ENCODE assay signal across 8 cellular contexts in genomic region chr1:37476460-37477197, GRCh38. TPM values are rescaled to one million over a fixed set of nuclear protein-coding genes. Genes with fewer than 3 reads are reported as not detected.
DNase-seq lines count a peak whose midpoint lies in the region; ATAC-seq and TF ChIP-seq lines count a peak whose summit lies in the region.

No MANE protein-coding gene starts in this region.

- ATAC-seq in omental fat pad (ENCODE audit: low FRiP score): peak; percentile 45
- no peak for ATAC-seq in GM19455 (IDR thresholded peaks at IDR 0.05; ENCODE audit: unreplicated experiment)
- no peak for ATAC-seq in HG03159 (IDR thresholded peaks at IDR 0.05; ENCODE audit: unreplicated experiment)

- peak overlapping the region; percentile 98 for H3K4me3 Mint-ChIP-seq in activated CD4-positive, alpha-beta memory T cell treated with anti-CD3 and anti-CD28 coated beads, Interleukin-2, amount 10 ng/mL, durations not matched to agents 7 days and 5 days

- peaks cover 60% of the 10 kb centered on the region for H3K36me3 Mint-ChIP-seq in activated CD4-positive, alpha-beta memory T cell treated with anti-CD3 and anti-CD28 coated beads, Interleukin-2, amount 10 ng/mL, durations not matched to agents 7 days and 5 days (ENCODE audit: low read depth)

- H3K27me3 ChIP-seq in H7 (ENCODE audit: control insufficient read depth, insufficient read depth, low read length): peaks cover 10% of the 10 kb centered on the region

- TF ChIP-seq CTCF in fibroblast of villous mesenchyme (IDR thresholded peaks at IDR 0.05; ENCODE audit: insufficient read depth, low read depth, low read length): no peak
- TF ChIP-seq CTCF in omental fat pad (IDR thresholded peaks at IDR 0.05): no peak

- peaks cover 64% of the 10 kb centered on the region for H3K4me1 Mint-ChIP-seq in activated CD4-positive, alpha-beta memory T cell treated with anti-CD3 and anti-CD28 coated beads, Interleukin-2, amount 10 ng/mL, durations not matched to agents 7 days and 5 days

- H3K36me3 ChIP-seq in H7 (replicated peaks; ENCODE audit: control insufficient read depth, insufficient read depth, low read length): peaks cover 24% of the 10 kb centered on the region

- no peaks in the 10 kb centered on the region for H3K27me3 Mint-ChIP-seq in activated CD4-positive, alpha-beta memory T cell treated with anti-CD3 and anti-CD28 coated beads, Interleukin-2, amount 10 ng/mL, durations not matched to agents 7 days and 5 days

- CTCF ChIA-PET in activated CD4-positive, alpha-beta memory T cell treated with anti-CD3 and anti-CD28 coated beads, Interleukin-2, amount 10 ng/mL, durations not matched to agents 7 days and 5 days (lab: Charles Lee): interaction anchor here (0.8 to 5.7 kb wide), 7 partner anchors 10 to 215 kb away, joined by 3 to 59 read pairs (median 4); partner anchors contain the start of gene MEAF6

- peak overlapping the region; percentile 99 for H3K27ac Mint-ChIP-seq in activated CD4-positive, alpha-beta memory T cell treated with anti-CD3 and anti-CD28 coated beads, Interleukin-2, amount 10 ng/mL, durations not matched to agents 7 days and 5 days

- peak overlapping the region; percentile 12; the same call in 1 of the 2 replicates for H3K4me3 ChIP-seq in H7 (ENCODE audit: insufficient read depth, low read depth, low read length)
- H3K4me3 ChIP-seq in fibroblast of villous mesenchyme (ENCODE audit: low read depth, low read length): peak overlapping the region; percentile 81

- DNase-seq in AG20443 (ENCODE audit: low spot score) (peak; percentile 81), H7 (peak; percentile 57), fibroblast of villous mesenchyme (ENCODE audit: low read depth) (peak; percentile 85), omental fat pad (ENCODE audit: low spot score) (no peak), SK-N-DZ (ENCODE audit: low spot score) (no peak)
- no peak for DNase-seq in activated CD4-positive, alpha-beta memory T cell treated with anti-CD3 and anti-CD28 coated beads, Interleukin-2, amount 10 ng/mL, durations not matched to agents 7 days and 5 days

- POLR2A ChIA-PET in activated CD4-positive, alpha-beta memory T cell treated with anti-CD3 and anti-CD28 coated beads, Interleukin-2, amount 10 ng/mL, durations not matched to agents 7 days and 5 days (lab: Charles Lee): interaction anchor here (0.6 to 6.8 kb wide), 15 partner anchors 8 to 1708 kb away, joined by 3 to 99 read pairs (median 6); partner anchors contain the start of genes CDCA8, CLSPN, GNL2 and MEAF6

- H3K9me3 Mint-ChIP-seq in activated CD4-positive, alpha-beta memory T cell treated with anti-CD3 and anti-CD28 coated beads, Interleukin-2, amount 10 ng/mL, durations not matched to agents 7 days and 5 days: no peaks in the 10 kb centered on the region

RNA-seq across cellular contexts. Expression of gene ZC3H12A, which starts 2.2 kb away (rescaled TPM):
- 11.0 and 12.3 TPM in 2 replicates for total RNA-seq in H7 (2014; rRNA removed; shearing (Covaris generic))
- total RNA-seq in activated CD4-positive, alpha-beta memory T cell treated with anti-CD3 and anti-CD28 coated beads, Interleukin-2, amount 10 ng/mL, durations not matched to agents 7 days and 5 days: 10 to 100 TPM; 29.9 to 31.1 TPM
- total RNA-seq in fibroblast of villous mesenchyme (21.6 and 38.9 TPM in 2 replicates), omental fat pad (100 to 1,000 TPM in 1 of 4 donors, 10 to 100 TPM in 2, 1 to 10 TPM in 1; 9.9 to 137 (median 30.4) TPM)
- polyA plus RNA-seq in SK-N-DZ (2014; cell fraction: cytosol; rRNA removed): 0.95 and 1.2 TPM in 2 replicates
- polyA plus RNA-seq in SK-N-DZ (2014; cell fraction: nucleus; rRNA removed): 1.9 and 2.5 TPM in 2 replicates

RNA-seq across cellular contexts. Expression of gene MEAF6, which starts 37.9 kb away (rescaled TPM):
- total RNA-seq in H7 (2014; rRNA removed; shearing (Covaris generic)): 65.4 and 71.3 TPM in 2 replicates
- total RNA-seq in activated CD4-positive, alpha-beta memory T cell treated with anti-CD3 and anti-CD28 coated beads, Interleukin-2, amount 10 ng/mL, durations not matched to agents 7 days and 5 days: 10 to 100 TPM; 63.7 to 64.2 TPM
- total RNA-seq in fibroblast of villous mesenchyme: 54.8 and 60.9 TPM in 2 replicates
- total RNA-seq in omental fat pad: 10 to 100 TPM; 56.2 to 87.2 (median 61.5) TPM
- 105 and 117 TPM in 2 replicates for polyA plus RNA-seq in SK-N-DZ (2014; cell fraction: cytosol; rRNA removed)
- polyA plus RNA-seq in SK-N-DZ (2014; cell fraction: nucleus; rRNA removed): 63.0 and 96.6 TPM in 2 replicates

Comparison
In these comparisons a context has a peak if more than half of its experiments do, and no peak if none do; other contexts are left out.
1. DNase-seq: peak in AG20443 (single experiment), H7 (single experiment) and fibroblast of villous mesenchyme (single experiment); none in activated CD4-positive, alpha-beta memory T cell treated with anti-CD3 and anti-CD28 coated beads, Interleukin-2, amount 10 ng/mL, durations not matched to agents 7 days and 5 days (single experiment), omental fat pad (single experiment) and SK-N-DZ (single experiment).